Comparison of ENCODE assay signal across 9 cellular contexts in the genomic region with DNA sequence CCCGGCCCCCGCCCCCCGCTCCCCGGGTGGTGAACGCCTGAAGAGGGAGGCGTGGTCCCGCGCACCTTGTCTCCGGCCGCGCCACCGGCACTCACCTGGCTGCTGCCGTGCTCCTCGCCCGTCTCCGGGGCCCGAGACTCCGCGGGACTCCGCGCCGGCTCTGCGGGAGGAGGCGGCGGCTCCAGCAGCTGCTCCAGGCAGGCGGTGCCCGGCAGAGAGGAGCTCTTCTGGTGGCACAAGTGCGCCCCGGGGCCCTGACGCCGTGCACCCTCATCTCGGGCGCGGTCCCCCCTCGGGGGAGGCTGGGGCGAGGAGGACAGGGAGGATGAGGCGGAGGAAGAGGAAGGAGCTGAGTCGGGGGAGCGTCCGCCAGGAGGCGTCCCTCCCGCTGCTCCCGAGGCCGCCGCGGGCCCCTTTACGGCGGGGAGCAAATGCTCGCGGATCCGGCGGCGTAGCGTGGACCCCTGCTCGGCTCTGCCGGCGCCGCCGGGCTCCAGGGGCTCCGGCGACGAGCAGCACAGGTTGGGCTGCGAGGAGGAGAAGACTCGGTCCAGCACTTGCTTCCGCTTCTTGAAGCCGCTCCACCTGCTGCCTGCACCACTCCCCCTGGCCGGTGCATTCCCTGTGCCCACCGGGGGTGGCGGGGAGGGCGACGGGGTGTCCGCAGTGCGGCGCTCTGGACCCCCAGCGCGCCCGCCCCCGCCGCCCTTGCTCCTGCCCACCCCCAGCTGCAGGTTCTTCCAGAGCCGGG. TPM values are rescaled to one million over a fixed set of nuclear protein-coding genes. Genes with fewer than 3 reads are reported as not detected.
DNase-seq lines count a peak whose midpoint lies in the region; ATAC-seq and TF ChIP-seq lines count a peak whose summit lies in the region.
"Had no signal": no experiment of that assay in that cellular context is flagged by ENCODE, and none has a peak within 500 bp of the region (broad histone marks: within the 10 kb centered on the region; RNA-seq: fewer than 3 reads in every experiment).

No MANE protein-coding gene starts in this region.

- H3K36me3 Mint-ChIP-seq in T-helper 2 cell treated with Interferon-gamma antibody and Interleukin-4, amounts not matched to agents 5 μg/mL and 100 μg/mL, for 36 hours (ENCODE audit: low read depth) = no peaks in the 10 kb centered on the region
- H3K36me3 Mint-ChIP-seq in endothelial cell (ENCODE audit: low read depth, unreplicated experiment) = no peaks in the 10 kb centered on the region

- no peak for TF ChIP-seq POLR2A in uterus (IDR thresholded peaks at IDR 0.05)

- ATAC-seq in GM19467 (IDR thresholded peaks at IDR 0.05; ENCODE audit: unreplicated experiment) = peak; percentile 52
- ATAC-seq in GM18858 (IDR thresholded peaks at IDR 0.05; ENCODE audit: unreplicated experiment) = no peak

- H3K27ac Mint-ChIP-seq in T-helper 2 cell treated with Interferon-gamma antibody and Interleukin-4, amounts not matched to agents 5 μg/mL and 100 μg/mL, for 36 hours = no peak overlapping the region
- no peak overlapping the region for H3K27ac Mint-ChIP-seq in endothelial cell (ENCODE audit: unreplicated experiment)

- intact Hi-C loops in uterus (cut with DNase I; ENCODE audit: low total_unique reads) = no loop called here

- H3K4me1 Mint-ChIP-seq in T-helper 2 cell treated with Interferon-gamma antibody and Interleukin-4, amounts not matched to agents 5 μg/mL and 100 μg/mL, for 36 hours (ENCODE audit: low read depth) = peaks cover 9% of the 10 kb centered on the region
- H3K4me1 Mint-ChIP-seq in endothelial cell (ENCODE audit: unreplicated experiment) = peaks cover 7% of the 10 kb centered on the region

- no peaks in the 10 kb centered on the region for H3K9me3 ChIP-seq in HUES48 (ENCODE audit: control insufficient read depth, insufficient read depth, low read length)
- no peaks in the 10 kb centered on the region for H3K9me3 ChIP-seq in mucosa of stomach (ENCODE audit: control insufficient read depth, low read length)
- no peaks in the 10 kb centered on the region for H3K9me3 ChIP-seq in uterus
- H3K9me3 ChIP-seq: adrenal gland had no signal

- peak; percentile 28 for TF ChIP-seq CTCF in endothelial cell (IDR thresholded peaks at IDR 0.05; ENCODE audit: unreplicated experiment)
- no peak for TF ChIP-seq CTCF in uterus (IDR thresholded peaks at IDR 0.05)

- H3K36me3 ChIP-seq in HUES48 (ENCODE audit: control insufficient read depth, insufficient read depth, low read length) (no peaks in the 10 kb centered on the region), mucosa of stomach (ENCODE audit: control insufficient read depth, insufficient read depth, low read length) (no peaks in the 10 kb centered on the region), uterus (no peaks in the 10 kb centered on the region)
- H3K36me3 ChIP-seq: adrenal gland had no signal

- H3K27ac ChIP-seq in HUES48 (ENCODE audit: low read depth, low read length) = peak overlapping the region; percentile 34
- no peak overlapping the region for H3K27ac ChIP-seq in uterus
- H3K27ac ChIP-seq: adrenal gland had no signal

- H3K4me3 ChIP-seq in HUES48 (ENCODE audit: low read depth, low read length) (peak overlapping the region; percentile 85), mucosa of stomach (ENCODE audit: low read length) (peak overlapping the region; percentile 47), uterus (peak overlapping the region; percentile 30 to 34)

- no peaks in the 10 kb centered on the region for H3K9me3 Mint-ChIP-seq in T-helper 2 cell treated with Interferon-gamma antibody and Interleukin-4, amounts not matched to agents 5 μg/mL and 100 μg/mL, for 36 hours
- H3K9me3 Mint-ChIP-seq in endothelial cell (ENCODE audit: unreplicated experiment) = no peaks in the 10 kb centered on the region

- peaks cover 65% of the 10 kb centered on the region for H3K27me3 Mint-ChIP-seq in T-helper 2 cell treated with Interferon-gamma antibody and Interleukin-4, amounts not matched to agents 5 μg/mL and 100 μg/mL, for 36 hours (ENCODE audit: low read depth)
- H3K27me3 Mint-ChIP-seq in endothelial cell (ENCODE audit: unreplicated experiment) = peaks cover 11% of the 10 kb centered on the region

- H3K27me3 ChIP-seq in HUES48 (ENCODE audit: control insufficient read depth, insufficient read depth, low read length) (peaks cover 35% of the 10 kb centered on the region), mucosa of stomach (ENCODE audit: control insufficient read depth, insufficient read depth, low read length) (peaks cover 45% of the 10 kb centered on the region), uterus (peaks cover 5 to 37% of the 10 kb centered on the region in 2 donors)

- DNase-seq in EH (ENCODE audit: low read depth) (peak; percentile 1), endothelial cell (ENCODE audit: low spot score) (peak; percentile 47), uterus (no peak)
- peak; percentile 5 for DNase-seq in T-helper 2 cell treated with Interferon-gamma antibody and Interleukin-4, amounts not matched to agents 5 μg/mL and 100 μg/mL, for 36 hours (ENCODE audit: low spot score)

- H3K9ac ChIP-seq in HUES48 (ENCODE audit: low read depth, low read length) (peak overlapping the region; percentile 38; the same call in 1 of the 2 replicates), mucosa of stomach (ENCODE audit: low read length) (peak overlapping the region; percentile 24)

- H3K4me3 Mint-ChIP-seq in T-helper 2 cell treated with Interferon-gamma antibody and Interleukin-4, amounts not matched to agents 5 μg/mL and 100 μg/mL, for 36 hours = no peak overlapping the region
- H3K4me3 Mint-ChIP-seq in endothelial cell (ENCODE audit: unreplicated experiment) = no peak overlapping the region

- peaks cover 41% of the 10 kb centered on the region for H3K4me1 ChIP-seq in HUES48 (ENCODE audit: control insufficient read depth, insufficient read depth, low read length)
- peaks cover 8% of the 10 kb centered on the region for H3K4me1 ChIP-seq in mucosa of stomach (ENCODE audit: control insufficient read depth, insufficient read depth, low read length)
- peaks cover 0 to 17% of the 10 kb centered on the region in 2 donors for H3K4me1 ChIP-seq in uterus

RNA-seq across cellular contexts. Expression of a gene that starts 1.0 kb away (rescaled TPM):
- total RNA-seq in endothelial cell (ENCODE audit: unreplicated experiment) (2.2 TPM), uterus (100 to 1,000 TPM in 1 of 4 donors, 10 to 100 TPM in 3; 25.3 to 114 (median 27.6) TPM)

Comparison
In these comparisons a context has a peak if more than half of its experiments do, and no peak if none do; other contexts are left out.
1. DNase-seq: peak in EH (single experiment), T-helper 2 cell treated with Interferon-gamma antibody and Interleukin-4, amounts not matched to agents 5 μg/mL and 100 μg/mL, for 36 hours (single experiment) and endothelial cell (single experiment); none in uterus (0 of 2).
2. H3K4me3 ChIP-seq: peak in every context shown above with its lines; median percentile 85 in HUES48; 47 in mucosa of stomach; 32 in uterus.